15 cellular contexts compared by ENCODE assay signal in the genomic region with DNA sequence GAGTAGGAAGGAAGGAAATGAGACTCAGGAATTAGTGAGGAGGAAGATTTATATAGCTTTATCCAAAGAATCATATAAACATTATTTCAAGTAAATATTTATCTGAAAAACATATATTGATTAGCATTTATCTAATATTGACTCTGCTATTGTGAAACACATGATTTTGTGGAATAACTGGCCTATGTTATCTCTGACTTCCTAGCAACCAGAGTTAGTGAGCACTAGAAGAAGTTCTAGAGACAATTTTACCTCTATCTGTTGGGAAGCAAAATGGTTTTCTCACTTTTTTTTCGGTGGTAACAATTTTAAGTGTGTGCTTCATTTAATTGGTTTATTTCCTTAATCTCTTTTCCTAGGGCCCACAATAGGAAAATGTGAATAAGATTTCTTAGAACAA.
"Had no signal": no experiment of that assay in that cellular context is flagged by ENCODE, and none has a peak within 500 bp of the region (broad histone marks: within the 10 kb centered on the region; RNA-seq: fewer than 3 reads in every experiment).

No MANE protein-coding gene starts in this region.

- H3K27ac ChIP-seq: dorsolateral prefrontal cortex had no signal

- DNase-seq: activated CD4-positive, CD25-positive, alpha-beta regulatory T cell; brain microvascular endothelial cell; cerebellar nuclear complex; dorsolateral prefrontal cortex; left colon; mammary epithelial cell; mucosa of descending colon; stimulated activated CD4-positive, alpha-beta T cell treated with anti-CD3 and anti-CD28 coated beads, Interleukin-15, amount 100 ng/mL, for 24 hours; stimulated activated CD4-positive, alpha-beta T cell treated with anti-CD3 and anti-CD28 coated beads, Interleukin-4, amount 100 ng/mL, for 4 hours; substantia nigra; transverse colon had no signal

- ATAC-seq: activated naive CD4-positive, alpha-beta T cell treated with anti-CD3 and anti-CD28 coated beads, Interleukin-2, amount 50 U/mL, for 72 hours; esophagus mucosa; left colon; mucosa of descending colon; Right ventricle myocardium inferior; SK-N-SH treated with all-trans-retinoic acid at 6 μM for 48 hours had no signal

- H3K27me3 ChIP-seq: brain microvascular endothelial cell, dorsolateral prefrontal cortex, transverse colon had no signal

- H3K4me3 ChIP-seq: dorsolateral prefrontal cortex, mucosa of descending colon, transverse colon had no signal

- H3K36me3 ChIP-seq: brain microvascular endothelial cell, transverse colon had no signal

- H3K27ac Mint-ChIP-seq: activated naive CD4-positive, alpha-beta T cell treated with anti-CD3 and anti-CD28 coated beads, Interleukin-2, amount 50 U/mL, for 72 hours had no signal

- H3K9me3 ChIP-seq: mucosa of descending colon, transverse colon had no signal
